ENCODE assay signal across 8 cellular contexts in genomic region chr20:63829943-63830820, GRCh38. TPM values are rescaled to one million over a fixed set of nuclear protein-coding genes. Genes with fewer than 3 reads are reported as not detected.
A peak's percentile ranks its signal among the peaks of the same experiment; 100 is the strongest.
DNase-seq lines count a peak whose midpoint lies in the region; ATAC-seq and TF ChIP-seq lines count a peak whose summit lies in the region.

No MANE protein-coding gene starts in this region.

- peak overlapping the region; percentile 51 for H2AFZ ChIP-seq in parathyroid adenoma

- TF ChIP-seq CTCF in parathyroid adenoma (IDR thresholded peaks at IDR 0.05): no peak

- H3K79me2 ChIP-seq in parathyroid adenoma: peaks cover 34% of the 10 kb centered on the region

- H3K36me3 Mint-ChIP-seq in activated CD4-positive, alpha-beta T cell treated with anti-CD3 and anti-CD28 coated beads, Interleukin-2, amount 10 ng/mL, durations not matched to agents 24 days and 14 days (ENCODE audit: low read depth): no peaks in the 10 kb centered on the region

- H3K9me3 Mint-ChIP-seq in activated CD4-positive, alpha-beta T cell treated with anti-CD3 and anti-CD28 coated beads, Interleukin-2, amount 10 ng/mL, durations not matched to agents 24 days and 14 days: no peaks in the 10 kb centered on the region

- no peak for ATAC-seq in GM18520 (IDR thresholded peaks at IDR 0.05; ENCODE audit: unreplicated experiment)

- intact Hi-C loops in activated CD4-positive, alpha-beta T cell treated with anti-CD3 and anti-CD28 coated beads, Interleukin-2, amount 10 ng/mL, durations not matched to agents 24 days and 14 days (cut with micrococcal nuclease): no loop called here

- peak overlapping the region; percentile 79 for H3K27ac Mint-ChIP-seq in activated CD4-positive, alpha-beta T cell treated with anti-CD3 and anti-CD28 coated beads, Interleukin-2, amount 10 ng/mL, durations not matched to agents 24 days and 14 days

- peak overlapping the region; percentile 95 for H3K4me2 ChIP-seq in parathyroid adenoma (ENCODE audit: low read length)

- H3K4me3 Mint-ChIP-seq in activated CD4-positive, alpha-beta T cell treated with anti-CD3 and anti-CD28 coated beads, Interleukin-2, amount 10 ng/mL, durations not matched to agents 24 days and 14 days: peak overlapping the region; percentile 76

- H3K27me3 ChIP-seq in parathyroid adenoma (ENCODE audit: control insufficient read depth, insufficient read depth, low read length): no peaks in the 10 kb centered on the region

- peak overlapping the region; percentile 74 for H3K4me3 ChIP-seq in SK-N-MC
- peak overlapping the region; percentile 68 for H3K4me3 ChIP-seq in parathyroid adenoma (ENCODE audit: low read depth, low read length)

- peaks cover 18% of the 10 kb centered on the region for H3K4me1 Mint-ChIP-seq in activated CD4-positive, alpha-beta T cell treated with anti-CD3 and anti-CD28 coated beads, Interleukin-2, amount 10 ng/mL, durations not matched to agents 24 days and 14 days

- H3K9ac ChIP-seq in SK-N-MC (ENCODE audit: insufficient read length) (peak overlapping the region; percentile 15), parathyroid adenoma (no peak overlapping the region)

- H3K27ac ChIP-seq in SK-N-MC: no peak overlapping the region
- peak overlapping the region; percentile 17 for H3K27ac ChIP-seq in parathyroid adenoma

- H3K27me3 Mint-ChIP-seq in activated CD4-positive, alpha-beta T cell treated with anti-CD3 and anti-CD28 coated beads, Interleukin-2, amount 10 ng/mL, durations not matched to agents 24 days and 14 days: peaks cover 52% of the 10 kb centered on the region

- H3K36me3 ChIP-seq in SK-N-MC (ENCODE audit: insufficient read depth, low read length) (no peaks in the 10 kb centered on the region), parathyroid adenoma (ENCODE audit: control insufficient read depth, insufficient read depth, low read length) (no peaks in the 10 kb centered on the region)

- peak; percentile 66 for DNase-seq in activated CD4-positive, alpha-beta T cell treated with anti-CD3 and anti-CD28 coated beads, Interleukin-2, amount 10 ng/mL, durations not matched to agents 24 days and 14 days
- DNase-seq in activated CD4-positive, alpha-beta T cell treated with anti-CD3 and anti-CD28 coated beads for 1 hour: no peak
- DNase-seq in SK-N-MC (ENCODE audit: low read depth, low spot score): no peak
- peak; percentile 15 for DNase-seq in fibroblast of peridontal ligament (ENCODE audit: extremely low read depth)
- DNase-seq in NCI-H446 treated with DMSO at 0.1 percent for 48 hours (lab: John Stamatoyannopoulos, UW): no peak
- DNase-seq in NCI-H1092 (lab: John Stamatoyannopoulos, UW): no peak

- H3K4me1 ChIP-seq in parathyroid adenoma: peaks cover 13% of the 10 kb centered on the region

- H3K9me3 ChIP-seq in SK-N-MC (ENCODE audit: low read depth, low read length): no peaks in the 10 kb centered on the region
- H3K9me3 ChIP-seq in parathyroid adenoma (ENCODE audit: control insufficient read depth, low read length): no peaks in the 10 kb centered on the region

RNA-seq across cellular contexts. Expression of gene ZBTB46, which starts 0.9 kb away (rescaled TPM):
- total RNA-seq in activated CD4-positive, alpha-beta T cell treated with anti-CD3 and anti-CD28 coated beads, Interleukin-2, amount 10 ng/mL, durations not matched to agents 24 days and 14 days: 0.84 and 1.0 TPM in 2 replicates

RNA-seq across cellular contexts. Expression of gene ABHD16B, which starts 31.1 kb away (rescaled TPM):
- total RNA-seq in activated CD4-positive, alpha-beta T cell treated with anti-CD3 and anti-CD28 coated beads, Interleukin-2, amount 10 ng/mL, durations not matched to agents 24 days and 14 days: 0.19 TPM in 1 of 2 replicates, not detected in the other

RNA-seq across cellular contexts. Expression of gene TPD52L2, which starts 34.9 kb away (rescaled TPM):
- total RNA-seq in activated CD4-positive, alpha-beta T cell treated with anti-CD3 and anti-CD28 coated beads, Interleukin-2, amount 10 ng/mL, durations not matched to agents 24 days and 14 days: 75.9 and 78.8 TPM in 2 replicates

Comparison
In these comparisons a context has a peak if more than half of its experiments do, and no peak if none do; other contexts are left out.
1. DNase-seq: peak in activated CD4-positive, alpha-beta T cell treated with anti-CD3 and anti-CD28 coated beads, Interleukin-2, amount 10 ng/mL, durations not matched to agents 24 days and 14 days (single experiment) and fibroblast of peridontal ligament (single experiment); none in activated CD4-positive, alpha-beta T cell treated with anti-CD3 and anti-CD28 coated beads for 1 hour (single experiment), SK-N-MC (single experiment), NCI-H446 treated with DMSO at 0.1 percent for 48 hours (single experiment) and NCI-H1092 (single experiment).